ENCODE assay signal across 15 cellular contexts in genomic region chr4:7632971-7633370, GRCh38.
DNase-seq lines count a peak whose midpoint lies in the region; ATAC-seq and TF ChIP-seq lines count a peak whose summit lies in the region.
"Had no signal": no experiment of that assay in that cellular context is flagged by ENCODE, and none has a peak within 500 bp of the region (broad histone marks: within the 10 kb centered on the region; RNA-seq: fewer than 3 reads in every experiment).

No MANE protein-coding gene starts in this region.

- H3K9ac ChIP-seq in SK-N-SH: no peak overlapping the region

- peaks cover 17% of the 10 kb centered on the region for H3K27me3 Mint-ChIP-seq in GM23338 (ENCODE audit: insufficient read depth, low read depth, poor library complexity)
- H3K27me3 Mint-ChIP-seq in brain: peaks cover 11% of the 10 kb centered on the region
- H3K27me3 Mint-ChIP-seq: B cell had no signal

- H3K4me2 ChIP-seq in GM23338 (0 out of 2 replicates have a peak overlapping the region, but pooled peaks have one; percentile 14), osteoblast (ENCODE audit: insufficient read depth, low read length) (no peak overlapping the region), SK-N-SH (no peak overlapping the region)

- no peak overlapping the region for H3K27ac ChIP-seq in GM23338 (ENCODE audit: low read depth)
- H3K27ac ChIP-seq in osteoblast (ENCODE audit: low read depth, low read length): no peak overlapping the region
- H3K27ac ChIP-seq in SK-N-SH (ENCODE audit: low read depth in 2 of 2, low read length in 1 of 2): no peak overlapping the region
- H3K27ac ChIP-seq: HL-60 had no signal

- H3K9me3 Mint-ChIP-seq in GM23338: peaks cover 25% of the 10 kb centered on the region; the same call in 2 of the 3 replicates
- H3K9me3 Mint-ChIP-seq in brain: peaks cover 0 to 17% (median 3%) of the 10 kb centered on the region in 5 experiments
- H3K9me3 Mint-ChIP-seq: CD4-positive, alpha-beta T cell had no signal

- peaks cover 4% of the 10 kb centered on the region for H3K9me3 ChIP-seq in osteoblast (ENCODE audit: low read depth, low read length)
- no peaks in the 10 kb centered on the region for H3K9me3 ChIP-seq in SK-N-SH

- H3K27me3 ChIP-seq in GM23338 (ENCODE audit: insufficient read depth) (no peaks in the 10 kb centered on the region), osteoblast (ENCODE audit: insufficient read depth, low read length) (peaks cover 4% of the 10 kb centered on the region), SK-N-SH (ENCODE audit: insufficient read depth) (no peaks in the 10 kb centered on the region)

- peak; percentile 22; the same call in 2 of the 3 replicates for ATAC-seq in GM23338
- ATAC-seq: GM12878 had no signal

- TF ChIP-seq EP300 in SK-N-SH (IDR thresholded peaks at IDR 0.05; ENCODE audit: borderline replicate concordance in 1 of 2, low read depth in 1 of 2, low read length in 1 of 2): no peak

- H4K20me1 ChIP-seq in GM23338 (replicated peaks; ENCODE audit: insufficient read depth): no peaks in the 10 kb centered on the region
- no peaks in the 10 kb centered on the region for H4K20me1 ChIP-seq in osteoblast (ENCODE audit: insufficient read depth, low read length)
- H4K20me1 ChIP-seq in SK-N-SH (ENCODE audit: insufficient read depth): no peaks in the 10 kb centered on the region

- H3K79me2 ChIP-seq in GM23338 (replicated peaks; ENCODE audit: insufficient read depth) (no peaks in the 10 kb centered on the region), osteoblast (ENCODE audit: insufficient read depth, low read length) (no peaks in the 10 kb centered on the region), SK-N-SH (ENCODE audit: insufficient read depth) (no peaks in the 10 kb centered on the region)

- TF ChIP-seq CTCF in GM23338 (conservative IDR thresholded peaks at IDR 0.05; ENCODE audit: low read depth in 2 of 2) (no peak), brain (conservative IDR thresholded peaks at IDR 0.05) (no peak), osteoblast (IDR thresholded peaks at IDR 0.05; ENCODE audit: extremely low read depth, low read depth, low read length) (no peak), SK-N-SH (IDR thresholded peaks at IDR 0.05) (no peak)

- DNase-seq in EH (ENCODE audit: low read depth) (peak; percentile 53), GM23338 (ENCODE audit: low spot score) (no peak), osteoblast (ENCODE audit: insufficient read length, low spot score, missing footprints) (peak; percentile 51), SK-N-DZ (ENCODE audit: low spot score) (no peak), SK-N-SH (no peak), SW 1271 (lab: John Stamatoyannopoulos, UW) (no peak)
- DNase-seq: Calu3; CD4-positive, alpha-beta T cell; DMS 273 treated with DMSO at 0.1 percent for 48 hours; GOT3; H9 had no signal

- no peaks in the 10 kb centered on the region for H3K36me3 ChIP-seq in GM23338 (ENCODE audit: insufficient read depth)
- no peaks in the 10 kb centered on the region for H3K36me3 ChIP-seq in osteoblast (ENCODE audit: insufficient read depth, low read length)
- no peaks in the 10 kb centered on the region for H3K36me3 ChIP-seq in SK-N-SH (replicated peaks in 1 of 2; ENCODE audit: control insufficient read depth in 1 of 2, insufficient read depth in 2 of 2, low read length in 1 of 2)

- POLR2A ChIA-PET in SK-N-SH (lab: Yijun Ruan, JAX): no interaction called here

- CTCF ChIA-PET in SK-N-SH (lab: Yijun Ruan, JAX): no interaction called here

- H2AFZ ChIP-seq in GM23338: no peak overlapping the region
- H2AFZ ChIP-seq in osteoblast (ENCODE audit: low read length): no peak overlapping the region
- no peak overlapping the region for H2AFZ ChIP-seq in SK-N-SH (ENCODE audit: low read depth)

- H3K9me2 ChIP-seq in GM23338 (ENCODE audit: insufficient read depth) (no peaks in the 10 kb centered on the region), SK-N-SH (no peaks in the 10 kb centered on the region)

- no peak for TF ChIP-seq RAD21 in SK-N-SH (IDR thresholded peaks at IDR 0.05; ENCODE audit: low read length)

- peaks cover 13% of the 10 kb centered on the region for H3K4me1 ChIP-seq in GM23338 (ENCODE audit: insufficient read depth)
- H3K4me1 ChIP-seq in osteoblast (ENCODE audit: insufficient read depth, low read length): peaks cover 19% of the 10 kb centered on the region
- peaks cover 9 to 19% of the 10 kb centered on the region in 2 experiments; a peak in 3 of 4 replicates for H3K4me1 ChIP-seq in SK-N-SH (ENCODE audit: control insufficient read depth in 1 of 2, insufficient read depth in 2 of 2, low read depth in 1 of 2, low read length in 1 of 2)

- H3K36me3 Mint-ChIP-seq in GM23338 (ENCODE audit: low read depth) (peaks cover 3% of the 10 kb centered on the region; the same call in 1 of the 3 replicates), brain (no peaks in the 10 kb centered on the region)

- H3K27ac Mint-ChIP-seq in GM23338: no peak overlapping the region
- H3K27ac Mint-ChIP-seq in brain: peak overlapping the region in 4 of 5 experiments; percentile 18 to 95 (median 46)
- H3K27ac Mint-ChIP-seq: B cell; CD4-positive, alpha-beta T cell; H9 had no signal

- H3K4me3 ChIP-seq in GM23338 (no peak overlapping the region), osteoblast (ENCODE audit: insufficient read depth, low read length) (no peak overlapping the region), SK-N-SH (ENCODE audit: low read depth in 2 of 2, low read length in 1 of 2) (no peak overlapping the region)
- H3K4me3 ChIP-seq: GM12878 had no signal

- 67% methylated on average over 1 of the region's 5 CpGs for WGBS in SK-N-SH (ENCODE audit: low lambda C conversion rate)

- no peak overlapping the region for H3K4me3 Mint-ChIP-seq in GM23338
- no peak overlapping the region for H3K4me3 Mint-ChIP-seq in brain
- H3K4me3 Mint-ChIP-seq: B cell; CD4-positive, alpha-beta T cell; H9 had no signal

- H3K4me1 Mint-ChIP-seq in GM23338 (peaks cover 27% of the 10 kb centered on the region; the same call in 2 of the 3 replicates), brain (peaks cover 50% of the 10 kb centered on the region)
- H3K4me1 Mint-ChIP-seq: B cell had no signal

- H3F3A ChIP-seq in GM23338 (replicated peaks; ENCODE audit: low read depth) (no peaks in the 10 kb centered on the region), SK-N-SH (replicated peaks; ENCODE audit: insufficient read depth) (peaks cover 21% of the 10 kb centered on the region)

TF ChIP-seq in GM23338, 12 proteins besides CTCF, POLR2A, EP300 and RAD21:
- TF ChIP-seq REST (IDR thresholded peaks at IDR 0.05; ENCODE audit: unreplicated experiment): no peak
- TF ChIP-seq POLR2AphosphoS5 (IDR thresholded peaks at IDR 0.05; ENCODE audit: low read depth): no peak
TF ChIP-seq in GM23338: peak in this region for 0.

TF ChIP-seq in SK-N-SH, 30 proteins besides CTCF, POLR2A, EP300 and RAD21:
- TF ChIP-seq POLR2AphosphoS5 (IDR thresholded peaks at IDR 0.05; ENCODE audit: low read depth, low read length): no peak
- TF ChIP-seq YY1 (IDR thresholded peaks at IDR 0.05; ENCODE audit: low read depth): no peak
- TF ChIP-seq RCOR1 (IDR thresholded peaks at IDR 0.05; ENCODE audit: low read length): no peak
TF ChIP-seq in SK-N-SH: peak in this region for 0.

Comparison
In these comparisons a context has a peak if more than half of its experiments do, and no peak if none do; other contexts are left out.
1. DNase-seq: peak in EH (single experiment) and osteoblast (single experiment); none in GM23338 (single experiment), SK-N-DZ (single experiment), SK-N-SH (single experiment) and SW 1271 (0 of 2).